9 cellular contexts compared by ENCODE assay signal in genomic region chr12:78562358-78563205, GRCh38.
DNase-seq lines count a peak whose midpoint lies in the region; ATAC-seq and TF ChIP-seq lines count a peak whose summit lies in the region.
"Had no signal": no experiment of that assay in that cellular context is flagged by ENCODE, and none has a peak within 500 bp of the region (broad histone marks: within the 10 kb centered on the region; RNA-seq: fewer than 3 reads in every experiment).

No MANE protein-coding gene starts in this region.

- ATAC-seq in GM21529 (IDR thresholded peaks at IDR 0.05; ENCODE audit: unreplicated experiment) (no peak), GM18870 (IDR thresholded peaks at IDR 0.05; ENCODE audit: unreplicated experiment) (no peak), HG03342 (IDR thresholded peaks at IDR 0.05; ENCODE audit: unreplicated experiment) (no peak)

- H3K4me3 ChIP-seq in retinal pigment epithelial cell (ENCODE audit: low read length) = no peak overlapping the region

- peak; percentile 27 for DNase-seq in NCI-H1694 treated with DMSO at 0.1 percent for 48 hours (lab: John Stamatoyannopoulos, UW)
- no peak for DNase-seq in NCI-H1694 (lab: John Stamatoyannopoulos, UW)
- DNase-seq in NCI-H2171 treated with DMSO at 0.1 percent for 48 hours (lab: John Stamatoyannopoulos, UW) = peak; percentile 32
- DNase-seq in cerebellar nuclear complex (lab: John Stamatoyannopoulos, UW) = peak; percentile 9 to 30
- no peak for DNase-seq in retinal pigment epithelial cell (ENCODE audit: low read depth)
- DNase-seq: activated naive CD8-positive, alpha-beta T cell treated with anti-CD3 and anti-CD28 coated beads, Interleukin-2, amount 10 ng/mL, durations not matched to agents 7 days and 5 days had no signal

- peak; percentile 38 for TF ChIP-seq CTCF in retinal pigment epithelial cell (conservative IDR thresholded peaks at IDR 0.05; ENCODE audit: low read depth, low read length)

Comparison
In these comparisons a context has a peak if more than half of its experiments do, and no peak if none do; other contexts are left out.
1. DNase-seq: peak in NCI-H1694 treated with DMSO at 0.1 percent for 48 hours (single experiment), NCI-H2171 treated with DMSO at 0.1 percent for 48 hours (single experiment) and cerebellar nuclear complex (2 of 2); none in NCI-H1694 (single experiment) and retinal pigment epithelial cell (single experiment).